ENCODE assay signal across 27 cellular contexts in genomic region chr17:60293580-60294335, GRCh38.
"Had no signal": no experiment of that assay in that cellular context is flagged by ENCODE, and none has a peak within 500 bp of the region (broad histone marks: within the 10 kb centered on the region; RNA-seq: fewer than 3 reads in every experiment).

No MANE protein-coding gene starts in this region.

- H3K27ac ChIP-seq: esophagus muscularis mucosa, foreskin keratinocyte, left ventricle myocardium inferior, neutrophil, sigmoid colon, suprapubic skin, tibial nerve had no signal

- H3K27me3 ChIP-seq: esophagus muscularis mucosa, foreskin keratinocyte, neutrophil, sigmoid colon, suprapubic skin, tibial nerve had no signal

- DNase-seq: activated CD4-positive, alpha-beta T cell treated with anti-CD3 and anti-CD28 coated beads for 1 hour; activated CD4-positive, alpha-beta T cell treated with anti-CD3 and anti-CD28 coated beads, Interleukin-2, amount 50 U/mL, for 1 hour; activated CD8-positive, alpha-beta T cell treated with anti-CD3 and anti-CD28 coated beads for 36 hours; activated gamma-delta T cell treated with Interleukin-2 at 50 U/mL for 16 hours; activated naive CD4-positive, alpha-beta T cell treated with anti-CD3 and anti-CD28 coated beads, Interleukin-2, amount 50 U/mL, for 16 hours; activated T-cell treated with anti-CD3 and anti-CD28 coated beads, Interleukin-2, amount 50 U/mL, for 4 hours; amniotic stem cell; central memory CD4-positive, alpha-beta T cell; effector CD4-positive, alpha-beta T cell; foreskin keratinocyte; left ventricle myocardium inferior; nephron progenitor cell; retina; sigmoid colon; small intestine; stimulated activated CD4-positive, alpha-beta T cell treated with anti-CD3 and anti-CD28 coated beads, Interleukin-1b, Interleukin-23, amount 100 ng/mL, for 48 hours; stimulated activated CD4-positive, alpha-beta T cell treated with anti-CD3 and anti-CD28 coated beads, Interleukin-4, amount 100 ng/mL, for 4 hours; stimulated activated CD8-positive, alpha-beta memory T cell treated with anti-CD3 and anti-CD28 coated beads, Interleukin-4, amount 100 ng/mL, for 48 hours; stimulated activated naive CD8-positive, alpha-beta T cell treated with anti-CD3 and anti-CD28 coated beads, Interleukin-15, amount 100 ng/mL, for 72 hours; T-helper 2 cell had no signal

- ATAC-seq: activated CD8-positive, alpha-beta T cell treated with anti-CD3 and anti-CD28 coated beads for 36 hours; activated T-cell treated with anti-CD3 and anti-CD28 coated beads, Interleukin-2, amount 50 U/mL, for 4 hours; activated T-helper 17 cell treated with anti-CD3 and anti-CD28 coated beads, Interleukin-2, amount 50 U/mL, for 72 hours; foreskin keratinocyte; stimulated activated memory B cell treated with anti-CD40 and anti-IgM and Interleukin-4, amounts not matched to agents 10 μg/mL and 1 μg/mL and 100 μg/mL, for 72 hours; stimulated activated naive CD8-positive, alpha-beta T cell treated with anti-CD3 and anti-CD28 coated beads, Interleukin-15, amount 100 ng/mL, for 72 hours had no signal

- H3K4me3 ChIP-seq: esophagus muscularis mucosa, left ventricle myocardium inferior, lung, sigmoid colon, suprapubic skin, tibial nerve had no signal
